ENCODE assay signal across 25 cellular contexts in the genomic region with DNA sequence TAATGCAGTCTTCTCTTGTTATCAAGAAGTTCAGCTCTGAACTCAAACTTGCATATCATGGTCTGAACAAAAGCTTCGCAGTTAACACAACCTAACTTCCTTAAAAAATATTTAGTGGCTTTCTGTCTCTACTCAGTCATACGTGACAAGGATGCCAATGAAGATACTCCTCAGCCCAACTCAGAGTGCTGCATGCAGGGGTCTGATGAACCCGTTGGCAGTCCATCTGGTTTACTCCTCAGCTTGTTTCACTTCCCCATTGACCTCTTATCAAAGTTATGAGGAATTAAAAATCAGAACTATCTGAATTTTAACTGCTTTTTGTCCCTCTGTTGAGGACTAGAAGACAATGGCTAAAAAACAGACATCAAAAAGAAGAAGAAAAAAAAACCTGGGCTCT. TPM values are rescaled to one million over a fixed set of nuclear protein-coding genes. Genes with fewer than 3 reads are reported as not detected.
DNase-seq lines count a peak whose midpoint lies in the region; ATAC-seq and TF ChIP-seq lines count a peak whose summit lies in the region.
"Had no signal": no experiment of that assay in that cellular context is flagged by ENCODE, and none has a peak within 500 bp of the region (broad histone marks: within the 10 kb centered on the region; RNA-seq: fewer than 3 reads in every experiment).

No MANE protein-coding gene starts in this region.

- CTCF ChIA-PET in activated B cell treated with CpG ODN at 0.5 μM for 24 hours (lab: Charles Lee), result interaction anchor here (0.6 to 1.6 kb wide), 4 partner anchors 8 to 127 kb away, joined by 3 to 12 read pairs (median 4); no protein-coding TSS in a partner anchor

- H3K4me1 Mint-ChIP-seq in activated B cell treated with CpG ODN at 0.5 μM for 24 hours, result peaks cover 44% of the 10 kb centered on the region
- peaks cover 6% of the 10 kb centered on the region for H3K4me1 Mint-ChIP-seq in activated naive CD8-positive, alpha-beta T cell treated with anti-CD3 and anti-CD28 coated beads, Interleukin-2, amount 50 U/mL, for 24 hours

- H3K4me3 Mint-ChIP-seq in activated B cell treated with CpG ODN at 0.5 μM for 24 hours, result peak overlapping the region; percentile 17
- no peak overlapping the region for H3K4me3 Mint-ChIP-seq in activated naive CD8-positive, alpha-beta T cell treated with anti-CD3 and anti-CD28 coated beads, Interleukin-2, amount 50 U/mL, for 24 hours
- H3K4me3 Mint-ChIP-seq: activated T-cell treated with anti-CD3 and anti-CD28 coated beads, Interleukin-2, amount 50 U/mL, for 24 hours; nephron progenitor cell had no signal

- POLR2A ChIA-PET in activated B cell treated with CpG ODN at 0.5 μM for 24 hours (lab: Charles Lee), result interaction anchor here (1.2 kb wide), 1 partner anchor 114 kb away, joined by 6 read pairs; no protein-coding TSS in a partner anchor

- intact Hi-C loops in activated B cell treated with CpG ODN at 0.5 μM for 24 hours (cut with micrococcal nuclease), result loop anchor here (10.0 kb wide), 2 partner anchors 763 to 1737 kb away; a partner anchor contains a TSS

- no peaks in the 10 kb centered on the region for H3K27me3 Mint-ChIP-seq in activated B cell treated with CpG ODN at 0.5 μM for 24 hours
- H3K27me3 Mint-ChIP-seq in activated naive CD8-positive, alpha-beta T cell treated with anti-CD3 and anti-CD28 coated beads, Interleukin-2, amount 50 U/mL, for 24 hours, result peaks cover 1% of the 10 kb centered on the region

- no peaks in the 10 kb centered on the region for H3K36me3 Mint-ChIP-seq in activated B cell treated with CpG ODN at 0.5 μM for 24 hours (ENCODE audit: low read depth)
- no peaks in the 10 kb centered on the region for H3K36me3 Mint-ChIP-seq in activated naive CD8-positive, alpha-beta T cell treated with anti-CD3 and anti-CD28 coated beads, Interleukin-2, amount 50 U/mL, for 24 hours (ENCODE audit: low read depth)

- ATAC-seq in GM18511 (IDR thresholded peaks at IDR 0.05; ENCODE audit: unreplicated experiment) (peak; percentile 48), activated B cell treated with CpG ODN at 0.5 μM for 24 hours (ENCODE audit: low read depth) (peak; percentile 79)
- ATAC-seq in activated naive CD8-positive, alpha-beta T cell treated with anti-CD3 and anti-CD28 coated beads, Interleukin-2, amount 50 U/mL, for 24 hours, result no peak

- DNase-seq in NOMO-1 treated with DMSO at 0.1 percent for 48 hours (lab: John Stamatoyannopoulos, UW; ENCODE audit: unreplicated experiment), result peak; percentile 93
- DNase-seq in activated B cell treated with CpG ODN at 0.5 μM for 24 hours, result no peak
- peak; percentile 24 for DNase-seq in pons (ENCODE audit: low spot score)
- DNase-seq in activated naive CD8-positive, alpha-beta T cell treated with anti-CD3 and anti-CD28 coated beads, Interleukin-2, amount 50 U/mL, for 24 hours, result no peak
- no peak for DNase-seq in activated naive CD4-positive, alpha-beta T cell treated with anti-CD3 and anti-CD28 coated beads, Interleukin-2, amount 50 U/mL, for 16 hours
- DNase-seq in NCI-H2029 treated with DMSO at 0.1 percent for 48 hours (lab: John Stamatoyannopoulos, UW), result no peak
- DNase-seq: activated CD4-positive, alpha-beta T cell treated with anti-CD3 and anti-CD28 coated beads for 48 hours; activated gamma-delta T cell; activated T-cell treated with anti-CD3 and anti-CD28 coated beads, Interleukin-2, amount 50 U/mL, for 24 hours; BE2C; central memory CD4-positive, alpha-beta T cell; COR-L47; DMS53; head of caudate nucleus; MG63; NCI-H187; NCI-H2171 treated with DMSO at 0.1 percent for 48 hours; NCI-H524; nephron progenitor cell; NK-92 treated with Interleukin-12 subunit alpha and Interleukin-12 subunit beta, amount 100 ng/mL, for 24 hours; ovary; SK-N-SH; stimulated activated CD4-positive, alpha-beta T cell treated with anti-CD3 and anti-CD28 coated beads, Interleukin-2, amount 100 ng/mL, for 24 hours; T-helper 2 cell had no signal

- peak overlapping the region; percentile 67 for H3K27ac Mint-ChIP-seq in activated B cell treated with CpG ODN at 0.5 μM for 24 hours
- no peak overlapping the region for H3K27ac Mint-ChIP-seq in activated naive CD8-positive, alpha-beta T cell treated with anti-CD3 and anti-CD28 coated beads, Interleukin-2, amount 50 U/mL, for 24 hours
- H3K27ac Mint-ChIP-seq: activated T-cell treated with anti-CD3 and anti-CD28 coated beads, Interleukin-2, amount 50 U/mL, for 24 hours; nephron progenitor cell had no signal

- TF ChIP-seq CTCF in activated B cell treated with CpG ODN at 0.5 μM for 24 hours (IDR thresholded peaks at IDR 0.05), result no peak

- H3K9me3 Mint-ChIP-seq in activated B cell treated with CpG ODN at 0.5 μM for 24 hours, result peaks cover 3% of the 10 kb centered on the region
- peaks cover 16% of the 10 kb centered on the region for H3K9me3 Mint-ChIP-seq in activated naive CD8-positive, alpha-beta T cell treated with anti-CD3 and anti-CD28 coated beads, Interleukin-2, amount 50 U/mL, for 24 hours

RNA-seq across cellular contexts. Expression of a gene that starts 56.6 kb away (rescaled TPM):
- total RNA-seq in activated B cell treated with CpG ODN at 0.5 μM for 24 hours, result 0.46 and 0.75 TPM in 2 replicates

Comparison
In these comparisons a context has a peak if more than half of its experiments do, and no peak if none do; other contexts are left out.
1. DNase-seq: peak in NOMO-1 treated with DMSO at 0.1 percent for 48 hours (single experiment) and pons (single experiment); none in activated B cell treated with CpG ODN at 0.5 μM for 24 hours (single experiment), activated naive CD8-positive, alpha-beta T cell treated with anti-CD3 and anti-CD28 coated beads, Interleukin-2, amount 50 U/mL, for 24 hours (single experiment), activated naive CD4-positive, alpha-beta T cell treated with anti-CD3 and anti-CD28 coated beads, Interleukin-2, amount 50 U/mL, for 16 hours (single experiment) and NCI-H2029 treated with DMSO at 0.1 percent for 48 hours (single experiment).